14 cellular contexts compared by ENCODE assay signal in genomic region chr3:114484895-114485294, GRCh38.
DNase-seq lines count a peak whose midpoint lies in the region; ATAC-seq lines count a peak whose summit lies in the region.
"Had no signal": no experiment of that assay in that cellular context is flagged by ENCODE, and none has a peak within 500 bp of the region (broad histone marks: within the 10 kb centered on the region; RNA-seq: fewer than 3 reads in every experiment).

No MANE protein-coding gene starts in this region.

- intact Hi-C loops in left ventricle myocardium superior (cut with micrococcal nuclease) (no loop called here), Right ventricle myocardium inferior (cut with DNase I) (no loop called here)

- no peaks in the 10 kb centered on the region for H3K9me3 Mint-ChIP-seq in memory B cell
- H3K9me3 Mint-ChIP-seq in stimulated activated naive B cell treated with anti-CD40 and anti-IgM and Interleukin-4, amounts not matched to agents 10 μg/mL and 1 μg/mL and 100 μg/mL, for 72 hours, result no peaks in the 10 kb centered on the region
- H3K9me3 Mint-ChIP-seq: CD4-positive, alpha-beta T cell; CD8-positive, alpha-beta T cell had no signal

- H3K27ac Mint-ChIP-seq in memory B cell, result peak overlapping the region; percentile 79
- no peak overlapping the region for H3K27ac Mint-ChIP-seq in stimulated activated naive B cell treated with anti-CD40 and anti-IgM and Interleukin-4, amounts not matched to agents 10 μg/mL and 1 μg/mL and 100 μg/mL, for 72 hours
- H3K27ac Mint-ChIP-seq: B cell; CD4-positive, alpha-beta T cell; CD8-positive, alpha-beta T cell had no signal

- H3K36me3 Mint-ChIP-seq in memory B cell, result peaks cover 8% of the 10 kb centered on the region
- no peaks in the 10 kb centered on the region for H3K36me3 Mint-ChIP-seq in stimulated activated naive B cell treated with anti-CD40 and anti-IgM and Interleukin-4, amounts not matched to agents 10 μg/mL and 1 μg/mL and 100 μg/mL, for 72 hours

- H3K4me3 Mint-ChIP-seq in memory B cell, result no peak overlapping the region
- no peak overlapping the region for H3K4me3 Mint-ChIP-seq in stimulated activated naive B cell treated with anti-CD40 and anti-IgM and Interleukin-4, amounts not matched to agents 10 μg/mL and 1 μg/mL and 100 μg/mL, for 72 hours
- H3K4me3 Mint-ChIP-seq: B cell; CD4-positive, alpha-beta T cell; CD8-positive, alpha-beta T cell had no signal

- no peaks in the 10 kb centered on the region for H3K27me3 Mint-ChIP-seq in memory B cell
- no peaks in the 10 kb centered on the region for H3K27me3 Mint-ChIP-seq in stimulated activated naive B cell treated with anti-CD40 and anti-IgM and Interleukin-4, amounts not matched to agents 10 μg/mL and 1 μg/mL and 100 μg/mL, for 72 hours
- H3K27me3 Mint-ChIP-seq: B cell; CD4-positive, alpha-beta T cell had no signal

- ATAC-seq in left ventricle myocardium superior, result peak; percentile 27
- no peak for ATAC-seq in Right ventricle myocardium inferior
- ATAC-seq in memory B cell (ENCODE audit: low read depth), result no peak
- ATAC-seq in GM18867 (IDR thresholded peaks at IDR 0.05; ENCODE audit: unreplicated experiment), result no peak
- no peak for ATAC-seq in stimulated activated naive B cell treated with anti-CD40 and anti-IgM and Interleukin-4, amounts not matched to agents 10 μg/mL and 1 μg/mL and 100 μg/mL, for 72 hours (replicated peaks)
- ATAC-seq: A549; CD8-positive, alpha-beta T cell had no signal

- peaks cover 16% of the 10 kb centered on the region for H3K4me1 Mint-ChIP-seq in memory B cell
- peaks cover 6 to 10% of the 10 kb centered on the region in 2 donors for H3K4me1 Mint-ChIP-seq in stimulated activated naive B cell treated with anti-CD40 and anti-IgM and Interleukin-4, amounts not matched to agents 10 μg/mL and 1 μg/mL and 100 μg/mL, for 72 hours

- DNase-seq in left ventricle myocardium superior (no peak), Right ventricle myocardium inferior (ENCODE audit: missing footprints) (no peak), memory B cell (ENCODE audit: low spot score in 2 of 2) (no peak)
- DNase-seq in stimulated activated naive B cell treated with anti-CD40 and anti-IgM and Interleukin-4, amounts not matched to agents 10 μg/mL and 1 μg/mL and 100 μg/mL, for 72 hours, result no peak
- DNase-seq: AML-193; Caco-2; Calu3; CD4-positive, alpha-beta T cell; CD8-positive, alpha-beta T cell; DMS79 treated with DMSO at 0.1 percent for 48 hours; GF-D8 had no signal
